In the genomic region with DNA sequence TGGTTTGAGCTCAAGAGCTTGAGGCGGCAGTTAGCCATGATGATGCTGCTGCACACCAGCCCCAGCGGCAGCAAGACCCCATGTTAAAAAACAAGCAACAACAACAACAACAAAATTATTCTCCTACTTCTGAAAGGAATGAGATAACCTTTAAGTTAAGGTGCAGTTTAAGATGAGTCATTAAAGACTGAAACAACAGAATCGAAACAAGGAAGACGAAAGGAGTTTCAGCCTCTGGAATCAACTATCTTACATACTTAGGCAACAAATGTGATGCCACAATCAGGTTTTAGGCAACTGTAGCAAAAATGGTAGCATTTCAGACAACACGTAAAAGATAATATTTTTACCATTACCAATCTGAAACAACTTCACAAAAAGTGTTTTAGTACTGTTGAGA, we compare ENCODE assay signal across 17 cellular contexts. TPM values are rescaled to one million over a fixed set of nuclear protein-coding genes. Genes with fewer than 3 reads are reported as not detected.
DNase-seq lines count a peak whose midpoint lies in the region; ATAC-seq and TF ChIP-seq lines count a peak whose summit lies in the region.
"Had no signal": no experiment of that assay in that cellular context is flagged by ENCODE, and none has a peak within 500 bp of the region (broad histone marks: within the 10 kb centered on the region; RNA-seq: fewer than 3 reads in every experiment).

No MANE protein-coding gene starts in this region.

- peak overlapping the region; percentile 49 for H3K27ac Mint-ChIP-seq in activated CD8-positive, alpha-beta T cell treated with anti-CD3 and anti-CD28 coated beads for 36 hours
- H3K27ac Mint-ChIP-seq in activated CD8-positive, alpha-beta T cell treated with anti-CD3 and anti-CD28 coated beads, Interleukin-2, amount 10 ng/mL, durations not matched to agents 7 days and 5 days, result no peak overlapping the region
- peak overlapping the region in 4 of 7 donors; percentile 13 to 78 (median 64) for H3K27ac Mint-ChIP-seq in CD4-positive, alpha-beta memory T cell
- peak overlapping the region; percentile 21 for H3K27ac Mint-ChIP-seq in activated CD4-positive, alpha-beta memory T cell treated with anti-CD3 and anti-CD28 coated beads for 36 hours
- H3K27ac Mint-ChIP-seq: H9 had no signal

- H3K4me1 Mint-ChIP-seq in activated CD8-positive, alpha-beta T cell treated with anti-CD3 and anti-CD28 coated beads for 36 hours (ENCODE audit: low read depth), result peaks cover 33% of the 10 kb centered on the region
- H3K4me1 Mint-ChIP-seq in activated CD8-positive, alpha-beta T cell treated with anti-CD3 and anti-CD28 coated beads, Interleukin-2, amount 10 ng/mL, durations not matched to agents 7 days and 5 days (ENCODE audit: low read depth), result peaks cover 26% of the 10 kb centered on the region
- peaks cover 24 to 27% (median 26%) of the 10 kb centered on the region in 4 donors for H3K4me1 Mint-ChIP-seq in CD4-positive, alpha-beta memory T cell
- peaks cover 43% of the 10 kb centered on the region for H3K4me1 Mint-ChIP-seq in activated CD4-positive, alpha-beta memory T cell treated with anti-CD3 and anti-CD28 coated beads for 36 hours (ENCODE audit: low read depth)

- H2BK12ac ChIP-seq in trophoblast cell (ENCODE audit: low read length), result no peak overlapping the region

- no peaks in the 10 kb centered on the region for H3K9me3 ChIP-seq in CD4-positive, alpha-beta memory T cell (ENCODE audit: control insufficient read depth in 1 of 2, low read length in 2 of 2)
- no peaks in the 10 kb centered on the region for H3K9me3 ChIP-seq in mucosa of descending colon
- H3K9me3 ChIP-seq in trophoblast cell (ENCODE audit: insufficient read depth, low read depth, low read length), result no peaks in the 10 kb centered on the region
- no peaks in the 10 kb centered on the region for H3K9me3 ChIP-seq in heart left ventricle
- H3K9me3 ChIP-seq: Caco-2, Peyer's patch had no signal

- no peak overlapping the region for H2BK5ac ChIP-seq in trophoblast cell (ENCODE audit: low read depth, low read length, poor library complexity)

- no peaks in the 10 kb centered on the region for H3K79me2 ChIP-seq in trophoblast cell (ENCODE audit: control insufficient read depth, insufficient read depth, low read length, poor library complexity)

- DNase-seq in activated CD8-positive, alpha-beta T cell treated with anti-CD3 and anti-CD28 coated beads for 36 hours, result no peak
- DNase-seq in activated CD8-positive, alpha-beta T cell treated with anti-CD3 and anti-CD28 coated beads, Interleukin-2, amount 10 ng/mL, durations not matched to agents 7 days and 5 days, result no peak
- DNase-seq in CD4-positive, alpha-beta memory T cell, result no peak
- no peak for DNase-seq in activated CD4-positive, alpha-beta memory T cell treated with anti-CD3 and anti-CD28 coated beads for 36 hours
- no peak for DNase-seq in mucosa of descending colon
- no peak for DNase-seq in NCI-H146 (lab: John Stamatoyannopoulos, UW)
- DNase-seq in trophoblast cell, result no peak
- no peak for DNase-seq in heart left ventricle
- DNase-seq: Caco-2, H9, Peyer's patch, Right ventricle myocardium superior had no signal

- intact Hi-C loops in activated CD8-positive, alpha-beta T cell treated with anti-CD3 and anti-CD28 coated beads for 36 hours (cut with micrococcal nuclease), result no loop called here
- intact Hi-C loops in CD4-positive, alpha-beta memory T cell (cut with micrococcal nuclease), result no loop called here
- intact Hi-C loops in activated CD4-positive, alpha-beta memory T cell treated with anti-CD3 and anti-CD28 coated beads for 36 hours (cut with micrococcal nuclease), result loop anchor here (1.0 kb wide), 1 partner anchor 11 kb away; no protein-coding TSS in a partner anchor
- intact Hi-C loops in mucosa of descending colon (cut with DNase I, micrococcal nuclease) (no loop called here), heart left ventricle (cut with DNase I) (loop anchor here in 1 of 10 donors (5.0 kb wide), 1 partner anchor 33 kb away; no protein-coding TSS in a partner anchor)

- H3K4me3 Mint-ChIP-seq in activated CD8-positive, alpha-beta T cell treated with anti-CD3 and anti-CD28 coated beads for 36 hours, result no peak overlapping the region
- no peak overlapping the region for H3K4me3 Mint-ChIP-seq in activated CD8-positive, alpha-beta T cell treated with anti-CD3 and anti-CD28 coated beads, Interleukin-2, amount 10 ng/mL, durations not matched to agents 7 days and 5 days
- H3K4me3 Mint-ChIP-seq in CD4-positive, alpha-beta memory T cell, result no peak overlapping the region
- no peak overlapping the region for H3K4me3 Mint-ChIP-seq in activated CD4-positive, alpha-beta memory T cell treated with anti-CD3 and anti-CD28 coated beads for 36 hours
- H3K4me3 Mint-ChIP-seq: H9 had no signal

- no peak overlapping the region for H3K9ac ChIP-seq in trophoblast cell (ENCODE audit: low read length)
- H3K9ac ChIP-seq: BLaER1 treated with 17β-estradiol and CSF1 and Interleukin-3, amounts not matched to agents 10 nM and 100 nM had no signal

- no peak overlapping the region for H3K4ac ChIP-seq in trophoblast cell (ENCODE audit: low read depth, low read length)

- no peak overlapping the region for H4K12ac ChIP-seq in trophoblast cell (ENCODE audit: low read depth, low read length)

- POLR2A ChIA-PET in activated CD8-positive, alpha-beta T cell treated with anti-CD3 and anti-CD28 coated beads for 36 hours (lab: Charles Lee), result interaction anchor here (1.0 kb wide), 1 partner anchor 37 kb away, joined by 4 read pairs; a partner anchor contains a TSS
- POLR2A ChIA-PET in activated CD8-positive, alpha-beta T cell treated with anti-CD3 and anti-CD28 coated beads, Interleukin-2, amount 10 ng/mL, durations not matched to agents 7 days and 5 days (lab: Charles Lee), result no interaction called here
- POLR2A ChIA-PET in CD4-positive, alpha-beta memory T cell (lab: Charles Lee; ENCODE audit: partially characterized antibody), result interaction anchor here (0.7 kb wide), 1 partner anchor 12 kb away, joined by 3 read pairs; a partner anchor contains a TSS
- POLR2A ChIA-PET in activated CD4-positive, alpha-beta memory T cell treated with anti-CD3 and anti-CD28 coated beads for 36 hours (lab: Charles Lee), result interaction anchor here (0.6 kb wide), 1 partner anchor 77 kb away, joined by 3 read pairs; no protein-coding TSS in a partner anchor

- no peaks in the 10 kb centered on the region for H3K79me1 ChIP-seq in trophoblast cell (ENCODE audit: low read length)

- no peak overlapping the region for H3K27ac ChIP-seq in CD4-positive, alpha-beta memory T cell (ENCODE audit: low read depth, low read length)
- H3K27ac ChIP-seq in trophoblast cell (ENCODE audit: low read depth, low read length), result no peak overlapping the region
- H3K27ac ChIP-seq in heart left ventricle, result no peak overlapping the region
- H3K27ac ChIP-seq: BLaER1 treated with 17β-estradiol and CSF1 and Interleukin-3, amounts not matched to agents 10 nM and 100 nM had no signal

- TF ChIP-seq CTCF in activated CD8-positive, alpha-beta T cell treated with anti-CD3 and anti-CD28 coated beads for 36 hours (IDR thresholded peaks at IDR 0.05), result no peak
- TF ChIP-seq CTCF in mucosa of descending colon (IDR thresholded peaks at IDR 0.05), result no peak
- TF ChIP-seq CTCF in heart left ventricle (IDR thresholded peaks at IDR 0.05), result no peak

- no peak overlapping the region for H2AK5ac ChIP-seq in trophoblast cell (ENCODE audit: low read length)

- H2AFZ ChIP-seq in trophoblast cell (ENCODE audit: insufficient read depth, low read length, poor library complexity), result no peak overlapping the region

- WGBS in trophoblast cell (ENCODE audit: extremely low coverage, insufficient coverage, insufficient read length), result no CpG with 5 or more reads among the region's 5 CpGs
- 94 to 95% (median 95%) methylated on average over 5 of the region's 5 CpGs for WGBS in heart left ventricle, 4 donors

- peak; percentile 37 for ATAC-seq in activated CD8-positive, alpha-beta T cell treated with anti-CD3 and anti-CD28 coated beads for 36 hours
- no peak for ATAC-seq in activated CD8-positive, alpha-beta T cell treated with anti-CD3 and anti-CD28 coated beads, Interleukin-2, amount 10 ng/mL, durations not matched to agents 7 days and 5 days
- ATAC-seq in mucosa of descending colon (peak; percentile 44), heart left ventricle (no peak)

- peaks cover 9% of the 10 kb centered on the region for H3K36me3 ChIP-seq in CD4-positive, alpha-beta memory T cell (ENCODE audit: insufficient read depth, low read length)
- H3K36me3 ChIP-seq in mucosa of descending colon (ENCODE audit: low read depth) (no peaks in the 10 kb centered on the region), trophoblast cell (ENCODE audit: control insufficient read depth in 1 of 2, insufficient read depth in 2 of 2, low read length in 2 of 2) (peaks cover 7 to 12% of the 10 kb centered on the region in 2 experiments), heart left ventricle (peaks cover 0 to 44% (median 18%) of the 10 kb centered on the region in 9 donors)

- no peak overlapping the region for H3K18ac ChIP-seq in trophoblast cell (ENCODE audit: low read length)

- H3K4me2 ChIP-seq in trophoblast cell (ENCODE audit: low read length), result no peak overlapping the region

- H3K9me3 Mint-ChIP-seq in activated CD8-positive, alpha-beta T cell treated with anti-CD3 and anti-CD28 coated beads for 36 hours, result peaks cover 2% of the 10 kb centered on the region
- H3K9me3 Mint-ChIP-seq in activated CD8-positive, alpha-beta T cell treated with anti-CD3 and anti-CD28 coated beads, Interleukin-2, amount 10 ng/mL, durations not matched to agents 7 days and 5 days (ENCODE audit: insufficient read depth), result no peaks in the 10 kb centered on the region
- peaks cover 0 to 1% (median 0%) of the 10 kb centered on the region in 8 donors for H3K9me3 Mint-ChIP-seq in CD4-positive, alpha-beta memory T cell
- peaks cover 5% of the 10 kb centered on the region for H3K9me3 Mint-ChIP-seq in activated CD4-positive, alpha-beta memory T cell treated with anti-CD3 and anti-CD28 coated beads for 36 hours
- H3K9me3 Mint-ChIP-seq: H9 had no signal

- no peak overlapping the region for H2BK120ac ChIP-seq in trophoblast cell (ENCODE audit: insufficient read depth, low read length, poor library complexity)

- no peak overlapping the region for H4K91ac ChIP-seq in trophoblast cell (ENCODE audit: low read depth, low read length)

- H3K27me3 Mint-ChIP-seq in activated CD8-positive, alpha-beta T cell treated with anti-CD3 and anti-CD28 coated beads for 36 hours, result no peaks in the 10 kb centered on the region
- H3K27me3 Mint-ChIP-seq in activated CD8-positive, alpha-beta T cell treated with anti-CD3 and anti-CD28 coated beads, Interleukin-2, amount 10 ng/mL, durations not matched to agents 7 days and 5 days (ENCODE audit: low read depth), result no peaks in the 10 kb centered on the region
- no peaks in the 10 kb centered on the region for H3K27me3 Mint-ChIP-seq in CD4-positive, alpha-beta memory T cell
- H3K27me3 Mint-ChIP-seq in activated CD4-positive, alpha-beta memory T cell treated with anti-CD3 and anti-CD28 coated beads for 36 hours, result no peaks in the 10 kb centered on the region
- H3K27me3 Mint-ChIP-seq: IgD-negative memory B cell had no signal

- CTCF ChIA-PET in activated CD8-positive, alpha-beta T cell treated with anti-CD3 and anti-CD28 coated beads for 36 hours (lab: Charles Lee), result no interaction called here
- CTCF ChIA-PET in activated CD8-positive, alpha-beta T cell treated with anti-CD3 and anti-CD28 coated beads, Interleukin-2, amount 10 ng/mL, durations not matched to agents 7 days and 5 days (lab: Charles Lee), result no interaction called here
- CTCF ChIA-PET in CD4-positive, alpha-beta memory T cell (lab: Charles Lee; ENCODE audit: partially characterized antibody), result no interaction called here
- CTCF ChIA-PET in activated CD4-positive, alpha-beta memory T cell treated with anti-CD3 and anti-CD28 coated beads for 36 hours (lab: Charles Lee), result no interaction called here

- H3K14ac ChIP-seq in trophoblast cell (ENCODE audit: low read length), result no peak overlapping the region

- H3K4me1 ChIP-seq in CD4-positive, alpha-beta memory T cell (ENCODE audit: insufficient read depth, low read length), result peaks cover 15% of the 10 kb centered on the region
- H3K4me1 ChIP-seq in mucosa of descending colon (ENCODE audit: low read depth), result peaks cover under 1% of the 10 kb centered on the region
- no peaks in the 10 kb centered on the region for H3K4me1 ChIP-seq in trophoblast cell (ENCODE audit: control insufficient read depth in 1 of 2, insufficient read depth in 2 of 2, low read length in 2 of 2)
- H3K4me1 ChIP-seq in heart left ventricle, result peaks cover 0 to 32% (median 19%) of the 10 kb centered on the region in 12 donors
- H3K4me1 ChIP-seq: Caco-2 had no signal

- peaks cover 40% of the 10 kb centered on the region for H3K36me3 Mint-ChIP-seq in activated CD8-positive, alpha-beta T cell treated with anti-CD3 and anti-CD28 coated beads for 36 hours (ENCODE audit: low read depth)
- H3K36me3 Mint-ChIP-seq in activated CD8-positive, alpha-beta T cell treated with anti-CD3 and anti-CD28 coated beads, Interleukin-2, amount 10 ng/mL, durations not matched to agents 7 days and 5 days (ENCODE audit: low read depth), result peaks cover 43% of the 10 kb centered on the region
- H3K36me3 Mint-ChIP-seq in CD4-positive, alpha-beta memory T cell, result peaks cover 32 to 33% of the 10 kb centered on the region in 2 donors
- H3K36me3 Mint-ChIP-seq in activated CD4-positive, alpha-beta memory T cell treated with anti-CD3 and anti-CD28 coated beads for 36 hours, result peaks cover 29% of the 10 kb centered on the region

- H3K23ac ChIP-seq in trophoblast cell (ENCODE audit: low read length), result no peak overlapping the region

- no peaks in the 10 kb centered on the region for H3K27me3 ChIP-seq in CD4-positive, alpha-beta memory T cell (ENCODE audit: insufficient read depth, low read length)
- no peaks in the 10 kb centered on the region for H3K27me3 ChIP-seq in trophoblast cell (ENCODE audit: insufficient read depth, low read length)
- H3K27me3 ChIP-seq in heart left ventricle, result no peaks in the 10 kb centered on the region
- H3K27me3 ChIP-seq: BLaER1 treated with 17β-estradiol and CSF1 and Interleukin-3, amounts not matched to agents 10 nM and 100 nM; Peyer's patch had no signal

- no peak overlapping the region for H4K8ac ChIP-seq in trophoblast cell (ENCODE audit: low read depth, low read length)

- no peak for TF ChIP-seq POLR2A in heart left ventricle (IDR thresholded peaks at IDR 0.05)

- H3K4me3 ChIP-seq in CD4-positive, alpha-beta memory T cell (ENCODE audit: low read length in 2 of 2), result no peak overlapping the region
- H3K4me3 ChIP-seq in mucosa of descending colon (no peak overlapping the region), trophoblast cell (ENCODE audit: low read depth, low read length) (no peak overlapping the region), heart left ventricle (no peak overlapping the region)
- H3K4me3 ChIP-seq: BLaER1 treated with 17β-estradiol and CSF1 and Interleukin-3, amounts not matched to agents 10 nM and 100 nM; Peyer's patch had no signal

RNA-seq across cellular contexts. Expression of a gene that starts 12.2 kb away (rescaled TPM):
- not detected for total RNA-seq in activated CD8-positive, alpha-beta T cell treated with anti-CD3 and anti-CD28 coated beads for 36 hours
- not detected for total RNA-seq in activated CD8-positive, alpha-beta T cell treated with anti-CD3 and anti-CD28 coated beads, Interleukin-2, amount 10 ng/mL, durations not matched to agents 7 days and 5 days
- total RNA-seq in CD4-positive, alpha-beta memory T cell, result not detected
- polyA plus RNA-seq in CD4-positive, alpha-beta memory T cell, result not detected
- not detected for total RNA-seq in activated CD4-positive, alpha-beta memory T cell treated with anti-CD3 and anti-CD28 coated beads for 36 hours
- not detected for total RNA-seq in mucosa of descending colon
- 0.96 and 1.1 TPM in 2 replicates for polyA plus RNA-seq in trophoblast cell (2013)
- not detected for total RNA-seq in heart left ventricle
- not detected for polyA plus RNA-seq in heart left ventricle
- total RNA-seq: A172, Caco-2, H9, HT-29, LHCN-M2, Peyer's patch, Right ventricle myocardium superior had no signal
- polyA plus RNA-seq: IgD-negative memory B cell had no signal

RNA-seq across cellular contexts. Expression of a gene that starts 36.3 kb away (rescaled TPM):
- total RNA-seq in activated CD8-positive, alpha-beta T cell treated with anti-CD3 and anti-CD28 coated beads for 36 hours, result 10 to 100 TPM; 22.5 to 25.9 TPM
- total RNA-seq in activated CD8-positive, alpha-beta T cell treated with anti-CD3 and anti-CD28 coated beads, Interleukin-2, amount 10 ng/mL, durations not matched to agents 7 days and 5 days, result 10 to 100 TPM; 35.6 to 40.5 TPM
- total RNA-seq in CD4-positive, alpha-beta memory T cell, result 100 to 1,000 TPM; 153 to 160 TPM
- 10 to 100 TPM; 13.4 to 25.1 TPM for polyA plus RNA-seq in CD4-positive, alpha-beta memory T cell
- 10 to 100 TPM; 26.3 to 29.4 TPM for total RNA-seq in activated CD4-positive, alpha-beta memory T cell treated with anti-CD3 and anti-CD28 coated beads for 36 hours
- 10 to 100 TPM; 41.2 to 57.4 (median 41.5) TPM for total RNA-seq in mucosa of descending colon
- 28.9 and 29.8 TPM in 2 replicates for polyA plus RNA-seq in trophoblast cell (2013)
- 10 to 100 TPM in 7 of 9 donors, 1 to 10 TPM in 2; 9.6 to 31.4 (median 21.2) TPM for total RNA-seq in heart left ventricle
- polyA plus RNA-seq in heart left ventricle, result 1 to 10 TPM; 4.5 to 5.0 TPM

RNA-seq across cellular contexts. Expression of a gene that starts 36.4 kb away (rescaled TPM):
- total RNA-seq in activated CD8-positive, alpha-beta T cell treated with anti-CD3 and anti-CD28 coated beads for 36 hours, result 10 to 100 TPM; 85.0 to 85.5 TPM
- total RNA-seq in activated CD8-positive, alpha-beta T cell treated with anti-CD3 and anti-CD28 coated beads, Interleukin-2, amount 10 ng/mL, durations not matched to agents 7 days and 5 days, result 10 to 100 TPM; 88.9 to 91.7 TPM
- 10 to 100 TPM; 40.2 TPM for total RNA-seq in CD4-positive, alpha-beta memory T cell
- 100 to 1,000 TPM in 1 of 2 donors, 10 to 100 TPM in 1; 85.5 to 142 TPM for polyA plus RNA-seq in CD4-positive, alpha-beta memory T cell
- total RNA-seq in activated CD4-positive, alpha-beta memory T cell treated with anti-CD3 and anti-CD28 coated beads for 36 hours, result 10 to 100 TPM; 85.2 to 88.9 TPM
- total RNA-seq in mucosa of descending colon (10 to 100 TPM; 47.9 to 63.7 (median 57.3) TPM), heart left ventricle (10 to 100 TPM; 63.6 to 97.0 (median 77.4) TPM)
- polyA plus RNA-seq in trophoblast cell (2013), result 75.7 and 78.6 TPM in 2 replicates
- 100 to 1,000 TPM in 1 of 2 donors, 10 to 100 TPM in 1; 76.4 to 171 TPM for polyA plus RNA-seq in heart left ventricle

Comparison
In these comparisons a context has a peak if more than half of its experiments do, and no peak if none do; other contexts are left out.
1. ATAC-seq: peak in activated CD8-positive, alpha-beta T cell treated with anti-CD3 and anti-CD28 coated beads for 36 hours (single experiment) and mucosa of descending colon (single experiment); none in activated CD8-positive, alpha-beta T cell treated with anti-CD3 and anti-CD28 coated beads, Interleukin-2, amount 10 ng/mL, durations not matched to agents 7 days and 5 days (single experiment) and heart left ventricle (0 of 4).